In the genomic region with DNA sequence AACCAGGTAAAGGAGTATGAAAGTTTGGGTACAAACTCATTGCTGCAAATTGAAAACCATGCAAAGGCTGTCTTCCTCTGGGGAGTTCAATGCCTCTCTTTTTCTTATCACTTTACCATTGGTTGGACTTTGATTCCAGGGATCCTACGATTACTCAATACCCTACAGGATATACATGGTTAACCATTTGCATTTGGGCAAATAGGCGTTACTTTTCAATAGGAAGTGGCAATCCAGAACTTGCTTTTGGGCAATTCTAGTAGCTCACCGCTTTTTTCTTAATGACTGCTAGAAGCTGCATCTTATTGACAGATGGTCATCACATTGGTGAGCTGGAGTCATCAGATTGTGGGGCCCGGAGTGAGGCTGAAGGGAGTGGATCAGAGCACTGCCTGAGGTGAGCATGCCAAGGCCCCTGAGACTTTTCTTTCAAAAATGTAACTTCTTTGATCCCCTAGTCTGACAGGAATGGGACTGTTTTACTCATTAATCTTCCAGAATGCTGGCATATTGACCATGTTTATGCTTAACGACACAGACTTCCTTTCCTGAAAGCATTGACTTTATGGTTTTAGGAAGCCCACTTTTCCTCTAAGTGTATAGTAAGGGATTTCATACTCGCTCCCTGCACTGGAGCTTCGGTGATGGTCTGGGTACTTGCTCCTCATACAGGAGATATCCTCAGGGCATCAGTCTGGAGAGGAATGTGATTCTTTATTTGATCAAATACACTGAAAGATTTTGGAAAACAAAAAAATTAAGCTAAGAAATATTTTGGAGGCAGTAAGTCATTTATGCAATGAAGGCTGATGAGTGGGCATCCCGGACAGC, we compare ENCODE assay signal across 13 cellular contexts. TPM values are rescaled to one million over a fixed set of nuclear protein-coding genes. Genes with fewer than 3 reads are reported as not detected.
DNase-seq lines count a peak whose midpoint lies in the region; ATAC-seq, FAIRE-seq and TF ChIP-seq lines count a peak whose summit lies in the region.
"Had no signal": no experiment of that assay in that cellular context is flagged by ENCODE, and none has a peak within 500 bp of the region (broad histone marks: within the 10 kb centered on the region; RNA-seq: fewer than 3 reads in every experiment).

A gene (plus strand): TSS at position 270 of the 831 bp plus-strand sequence. CDS start 13,039 bp downstream, outside the sequence.

- in situ Hi-C loops in GM12878 (cut with MboI): no loop called here

- H3K79me2 ChIP-seq in GM12878 (ENCODE audit: control insufficient read depth, insufficient read depth, low read length): peaks cover 14% of the 10 kb centered on the region

- H3K4me3 ChIP-seq in GM12878: peak within 1 kb of the TSS; percentile 60

- H3K27ac Mint-ChIP-seq in activated CD8-positive, alpha-beta memory T cell treated with anti-CD3 and anti-CD28 coated beads, Interleukin-2, amount 10 ng/mL, durations not matched to agents 7 days and 5 days: peak within 1 kb of the TSS; percentile 96
- peak within 1 kb of the TSS; percentile 95 for H3K27ac Mint-ChIP-seq in stimulated activated memory B cell treated with anti-CD40 and anti-IgM and Interleukin-4, amounts not matched to agents 10 μg/mL and 1 μg/mL and 100 μg/mL, for 72 hours

- H3K9me3 Mint-ChIP-seq in activated CD8-positive, alpha-beta memory T cell treated with anti-CD3 and anti-CD28 coated beads, Interleukin-2, amount 10 ng/mL, durations not matched to agents 7 days and 5 days (ENCODE audit: low read depth): peaks cover 8% of the 10 kb centered on the region
- H3K9me3 Mint-ChIP-seq in stimulated activated memory B cell treated with anti-CD40 and anti-IgM and Interleukin-4, amounts not matched to agents 10 μg/mL and 1 μg/mL and 100 μg/mL, for 72 hours: no peaks in the 10 kb centered on the region

- peak within 1 kb of the TSS; percentile 78 for H3K4me3 Mint-ChIP-seq in activated CD8-positive, alpha-beta memory T cell treated with anti-CD3 and anti-CD28 coated beads, Interleukin-2, amount 10 ng/mL, durations not matched to agents 7 days and 5 days
- peak within 1 kb of the TSS; percentile 82 for H3K4me3 Mint-ChIP-seq in stimulated activated memory B cell treated with anti-CD40 and anti-IgM and Interleukin-4, amounts not matched to agents 10 μg/mL and 1 μg/mL and 100 μg/mL, for 72 hours

- DNase-seq in activated CD8-positive, alpha-beta memory T cell treated with anti-CD3 and anti-CD28 coated beads, Interleukin-2, amount 10 ng/mL, durations not matched to agents 7 days and 5 days: no peak
- DNase-seq in activated CD8-positive, alpha-beta memory T cell treated with anti-CD3 and anti-CD28 coated beads, Interleukin-2, amount 50 U/mL, for 48 hours: no peak
- DNase-seq in GM12878 (ENCODE audit: low read depth, low spot score) (no peak), NCI-H1105 treated with DMSO at 0.1 percent for 48 hours (lab: John Stamatoyannopoulos, UW) (no peak), islet precursor cell (no peak)
- DNase-seq in stimulated activated CD4-positive, alpha-beta T cell treated with anti-CD3 and anti-CD28 coated beads, Interleukin-2, amount 100 ng/mL, for 24 hours: no peak
- DNase-seq: NCI-H2107 had no signal

- RAD21 ChIA-PET in GM12878 (lab: Charles Lee; ENCODE audit: unreplicated experiment): interaction anchor here (0.5 to 8.3 kb wide), 25 partner anchors 7 to 181 kb away, joined by 3 to 231 read pairs (median 9); a partner anchor contains a TSS

- H3K36me3 Mint-ChIP-seq in activated CD8-positive, alpha-beta memory T cell treated with anti-CD3 and anti-CD28 coated beads, Interleukin-2, amount 10 ng/mL, durations not matched to agents 7 days and 5 days: peaks cover 30% of the 10 kb centered on the region
- H3K36me3 Mint-ChIP-seq in stimulated activated memory B cell treated with anti-CD40 and anti-IgM and Interleukin-4, amounts not matched to agents 10 μg/mL and 1 μg/mL and 100 μg/mL, for 72 hours: peaks cover 6% of the 10 kb centered on the region

- CTCF ChIA-PET in activated CD8-positive, alpha-beta memory T cell treated with anti-CD3 and anti-CD28 coated beads, Interleukin-2, amount 10 ng/mL, durations not matched to agents 7 days and 5 days (lab: Charles Lee): interaction anchor here (0.9 to 2.9 kb wide), 10 partner anchors 9 to 742 kb away, joined by 3 to 16 read pairs (median 4); no protein-coding TSS in a partner anchor
- CTCF ChIA-PET in GM12878 (lab: Yijun Ruan, JAX): interaction anchor here (0.6 to 8.1 kb wide), 25 partner anchors 7 to 171 kb away, joined by 3 to 129 read pairs (median 5); a partner anchor contains a TSS

- peaks cover under 1% of the 10 kb centered on the region for H3K27me3 Mint-ChIP-seq in activated CD8-positive, alpha-beta memory T cell treated with anti-CD3 and anti-CD28 coated beads, Interleukin-2, amount 10 ng/mL, durations not matched to agents 7 days and 5 days
- H3K27me3 Mint-ChIP-seq in stimulated activated memory B cell treated with anti-CD40 and anti-IgM and Interleukin-4, amounts not matched to agents 10 μg/mL and 1 μg/mL and 100 μg/mL, for 72 hours: no peaks in the 10 kb centered on the region

- H3K27me3 ChIP-seq in GM12878 (replicated peaks in 1 of 2; ENCODE audit: control insufficient read depth in 2 of 2, insufficient read depth in 2 of 2, low read length in 1 of 2): no peaks in the 10 kb centered on the region

- peaks cover 63% of the 10 kb centered on the region for H3K4me1 ChIP-seq in GM12878 (ENCODE audit: control insufficient read depth, insufficient read depth, low read length)

- no peak for TF ChIP-seq RAD21 in GM12878 (IDR thresholded peaks at IDR 0.05; ENCODE audit: insufficient read depth, low read depth, low read length)

- TSS peak; percentile 66 for BruUV-seq in GM12878 (replicated peaks; lab: Mats Ljungman, UMichigan)

- peak within 1 kb of the TSS; percentile 81 for H3K4me2 ChIP-seq in GM12878 (ENCODE audit: control insufficient read depth, insufficient read depth)

- 27% methylated on average over 8 of the region's 8 CpGs for WGBS in GM12878 (ENCODE audit: insufficient coverage, insufficient replicate concordance, low lambda C conversion rate, missing lambda C conversion rate)

- POLR2A ChIA-PET in GM12878 (lab: Charles Lee): interaction anchor here (0.6 to 14.7 kb wide), 20 partner anchors 6 to 169 kb away, joined by 3 to 279 read pairs (median 8); a partner anchor contains a TSS

- intact Hi-C loops in GM12878 (cut with micrococcal nuclease; ENCODE audit: unreplicated experiment): loop anchor here (2.0 to 10.0 kb wide), 4 partner anchors 28 to 168 kb away; a partner anchor contains a TSS

- TF ChIP-seq CTCF in GM12878 (IDR thresholded peaks at IDR 0.05 in 2 of 3, conservative IDR thresholded peaks at IDR 0.05 in 1 of 3; ENCODE audit: control insufficient read depth in 2 of 3, extremely low read depth in 1 of 3, insufficient read depth in 1 of 3, low read depth in 3 of 3, low read length in 3 of 3): no peak

- H4K20me1 ChIP-seq in GM12878 (ENCODE audit: control insufficient read depth, insufficient read depth): no peaks in the 10 kb centered on the region

- TF ChIP-seq EP300 in GM12878 (IDR thresholded peaks at IDR 0.05; ENCODE audit: borderline replicate concordance in 1 of 2, control insufficient read depth in 1 of 2, low read depth in 2 of 2, low read length in 2 of 2): 0 out of 4 replicates have a peak, but pooled peaks of 1 of the 2 experiments have one; percentile 29

- peak within 1 kb of the TSS; percentile 56 for H3K9ac ChIP-seq in GM12878 (ENCODE audit: control insufficient read depth, insufficient read depth, low read length)

- peaks cover 5% of the 10 kb centered on the region; the same call in 2 of the 3 replicates for H3K9me3 ChIP-seq in GM12878 (replicated peaks; ENCODE audit: control insufficient read depth, insufficient read depth, low read length)

- H3K4me1 Mint-ChIP-seq in activated CD8-positive, alpha-beta memory T cell treated with anti-CD3 and anti-CD28 coated beads, Interleukin-2, amount 10 ng/mL, durations not matched to agents 7 days and 5 days: peaks cover 76% of the 10 kb centered on the region
- H3K4me1 Mint-ChIP-seq in stimulated activated memory B cell treated with anti-CD40 and anti-IgM and Interleukin-4, amounts not matched to agents 10 μg/mL and 1 μg/mL and 100 μg/mL, for 72 hours: peaks cover 89% of the 10 kb centered on the region

- SMC1A ChIA-PET in GM12878 (lab: Charles Lee; ENCODE audit: uncharacterized antibody, unreplicated experiment): interaction anchor here (0.6 to 21.7 kb wide), 27 partner anchors 7 to 336 kb away, joined by 3 to 542 read pairs (median 8); a partner anchor contains a TSS

- no peak for TF ChIP-seq POLR2A in GM12878 (IDR thresholded peaks at IDR 0.05; ENCODE audit: low read depth, low read length)

- H3K27ac ChIP-seq in GM12878 (ENCODE audit: control insufficient read depth, insufficient read depth): peak within 1 kb of the TSS; percentile 66

- no peak for FAIRE-seq in GM12878 (lab: Jason Lieb, UNC)

- H3K36me3 ChIP-seq in GM12878 (ENCODE audit: control insufficient read depth in 2 of 2, insufficient read depth in 2 of 2, low read length in 1 of 2): no peaks in the 10 kb centered on the region

- H2AFZ ChIP-seq in GM12878 (ENCODE audit: control insufficient read depth, low read depth, low read length): peak within 1 kb of the TSS; percentile 44

- peak; percentile 42 for ATAC-seq in activated CD8-positive, alpha-beta memory T cell treated with anti-CD3 and anti-CD28 coated beads, Interleukin-2, amount 10 ng/mL, durations not matched to agents 7 days and 5 days
- ATAC-seq in HG03066 (IDR thresholded peaks at IDR 0.05; ENCODE audit: low read depth, unreplicated experiment) (peak; percentile 10), GM12878 (peak; percentile 51)
- ATAC-seq in stimulated activated memory B cell treated with anti-CD40 and anti-IgM and Interleukin-4, amounts not matched to agents 10 μg/mL and 1 μg/mL and 100 μg/mL, for 72 hours: no peak
- ATAC-seq: Panc1 had no signal

RNA-seq across cellular contexts. Expression of the gene that starts here (rescaled TPM):
- total RNA-seq in activated CD8-positive, alpha-beta memory T cell treated with anti-CD3 and anti-CD28 coated beads, Interleukin-2, amount 10 ng/mL, durations not matched to agents 7 days and 5 days: 1 to 10 TPM; 8.7 to 9.1 TPM
- 2.4 and 2.7 TPM in 2 replicates for total RNA-seq in GM12878 (2013; cell fraction: nucleolus; rRNA removed)
- total RNA-seq in GM12878 (2014; rRNA removed) (7.2 and 7.6 TPM in 2 replicates), GM12878 (2014; rRNA removed; fragmentation: Illumina TruSeq; extraction: Trizol) (6.6 and 7.5 TPM in 2 replicates), GM12878 (2021) (5.6 and 7.3 TPM in 2 replicates)
- 2.3 TPM for polyA plus RNA-seq in GM12878 (2011; ENCODE audit: low read depth)
- polyA plus RNA-seq in GM12878 (2011; rRNA removed) (5.6 and 7.0 TPM in 2 replicates), GM12878 (2014; fragmentation: Illumina TruSeq; extraction: Trizol) (7.6 and 8.1 TPM in 2 replicates), GM12878 (2014; fragmentation: Nextera tagmentation; extraction: Ambion mirVana) (1 to 10 TPM; 5.5 to 6.8 TPM), GM12878 (2014; rRNA removed) (4.8 and 5.6 TPM in 2 replicates), GM12878 (2016; fragmentation: Nextera tagmentation; extraction: Ambion mirVana) (1 to 10 TPM; 2.2 to 3.3 TPM)
- polyA plus RNA-seq in GM12878 (2011; cell fraction: cytosol; rRNA removed): 7.5 and 7.6 TPM in 2 replicates
- 0.67 and 1.7 TPM in 2 replicates for polyA plus RNA-seq in GM12878 (2011; cell fraction: nucleus; rRNA removed)
- 1.9 and 3.1 TPM in 2 replicates for polyA plus RNA-seq in GM12878 (2012)
- 12.6 and 15.8 TPM in 2 replicates for polyA minus RNA-seq in GM12878 (2011; rRNA and poly(A)+ RNA removed)
- 1.1 and 2.7 TPM in 2 replicates for polyA minus RNA-seq in GM12878 (2011; cell fraction: cytosol; rRNA and poly(A)+ RNA removed)
- 0.73 and 1.3 TPM in 2 replicates for polyA minus RNA-seq in GM12878 (2011; cell fraction: nucleus; rRNA and poly(A)+ RNA removed)
- total RNA-seq: A673, dermis microvascular lymphatic vessel endothelial cell, lung microvascular endothelial cell had no signal
